In genomic region chr9:3434594-3434993, GRCh38 we compare ENCODE assay signal across 13 cellular contexts.
A peak's percentile ranks its signal among the peaks of the same experiment; 100 is the strongest.
DNase-seq lines count a peak whose midpoint lies in the region; ATAC-seq and TF ChIP-seq lines count a peak whose summit lies in the region.
"Had no signal": no experiment of that assay in that cellular context is flagged by ENCODE, and none has a peak within 500 bp of the region (broad histone marks: within the 10 kb centered on the region; RNA-seq: fewer than 3 reads in every experiment).

No MANE protein-coding gene starts in this region.

- TF ChIP-seq EP300 in ovary (IDR thresholded peaks at IDR 0.05) = no peak

- DNase-seq in SIG-M5 treated with dmso at 0.1 percent for 504 hours (lab: John Stamatoyannopoulos, UW; ENCODE audit: unreplicated experiment) (peak; percentile 73), SIG-M5 (lab: John Stamatoyannopoulos, UW) (no peak), amniotic epithelial cell (ENCODE audit: low read depth) (peak; percentile 98), glomerular visceral epithelial cell (ENCODE audit: extremely low spot score) (peak; percentile 3), upper lobe of right lung (no peak), ovary (no peak), NCI-H1105 treated with DMSO at 0.1 percent for 48 hours (lab: John Stamatoyannopoulos, UW) (no peak), body of pancreas (no peak)
- DNase-seq: activated CD4-positive, alpha-beta T cell treated with anti-CD3 and anti-CD28 coated beads for 1 hour; hippocampal formation; NCI-H2107; PC-3; stimulated activated CD4-positive, alpha-beta T cell treated with anti-CD3 and anti-CD28 coated beads, Interleukin-12 subunit alpha, Interleukin-12 subunit beta, amount 100 ng/mL, for 4 hours had no signal

- H3K4me1 ChIP-seq in upper lobe of right lung = peaks cover 8% of the 10 kb centered on the region
- no peaks in the 10 kb centered on the region for H3K4me1 ChIP-seq in ovary (ENCODE audit: insufficient read depth)
- H3K4me1 ChIP-seq in body of pancreas = no peaks in the 10 kb centered on the region

- H3K9me3 ChIP-seq in upper lobe of right lung (no peaks in the 10 kb centered on the region), ovary (no peaks in the 10 kb centered on the region), body of pancreas (no peaks in the 10 kb centered on the region)

- no peak for TF ChIP-seq POLR2A in ovary (IDR thresholded peaks at IDR 0.05)
- no peak for TF ChIP-seq POLR2A in body of pancreas (IDR thresholded peaks at IDR 0.05)

- TF ChIP-seq CTCF in upper lobe of right lung (IDR thresholded peaks at IDR 0.05) = no peak
- TF ChIP-seq CTCF in ovary (IDR thresholded peaks at IDR 0.05) = no peak
- TF ChIP-seq CTCF in body of pancreas (IDR thresholded peaks at IDR 0.05) = no peak

- H3K27me3 ChIP-seq in upper lobe of right lung = no peaks in the 10 kb centered on the region
- H3K27me3 ChIP-seq in ovary = no peaks in the 10 kb centered on the region
- H3K27me3 ChIP-seq in body of pancreas = no peaks in the 10 kb centered on the region

- ATAC-seq in upper lobe of right lung = peak; percentile 81
- ATAC-seq in body of pancreas = no peak
- ATAC-seq: PC-3 had no signal

- intact Hi-C loops in upper lobe of right lung (cut with DNase I) (no loop called here), ovary (cut with DNase I) (no loop called here), body of pancreas (cut with DNase I) (no loop called here)

- no peaks in the 10 kb centered on the region for H3K36me3 ChIP-seq in upper lobe of right lung
- no peaks in the 10 kb centered on the region for H3K36me3 ChIP-seq in ovary
- H3K36me3 ChIP-seq in body of pancreas (replicated peaks in 1 of 2; ENCODE audit: insufficient read depth in 1 of 2, low read depth in 2 of 2) = no peaks in the 10 kb centered on the region

- no peak overlapping the region for H3K4me3 ChIP-seq in upper lobe of right lung
- no peak overlapping the region for H3K4me3 ChIP-seq in ovary
- no peak overlapping the region for H3K4me3 ChIP-seq in body of pancreas

- WGBS in ovary, 3 donors = 14 to 36% (median 24%) methylated on average over 1 of the region's 1 CpG
- WGBS in body of pancreas, 2 donors = 62 to 73% methylated on average over 1 of the region's 1 CpG

- H3K27ac ChIP-seq in upper lobe of right lung (no peak overlapping the region), ovary (no peak overlapping the region), body of pancreas (no peak overlapping the region)

Comparison
In these comparisons a context has a peak if more than half of its experiments do, and no peak if none do; other contexts are left out.
1. DNase-seq: peak in SIG-M5 treated with dmso at 0.1 percent for 504 hours (single experiment), amniotic epithelial cell (single experiment) and glomerular visceral epithelial cell (single experiment); none in SIG-M5 (single experiment), upper lobe of right lung (single experiment), ovary (0 of 5), NCI-H1105 treated with DMSO at 0.1 percent for 48 hours (single experiment) and body of pancreas (0 of 4).